Comparison of ENCODE assay signal across 8 cellular contexts in genomic region chr1:93629101-93630059, GRCh38.
DNase-seq lines count a peak whose midpoint lies in the region; ATAC-seq lines count a peak whose summit lies in the region.

No MANE protein-coding gene starts in this region.

- peaks cover 0 to 4% (median 0%) of the 10 kb centered on the region in 5 donors for H3K36me3 ChIP-seq in subcutaneous abdominal adipose tissue (ENCODE audit: control insufficient read depth in 5 of 5, insufficient read depth in 5 of 5, low read length in 5 of 5)

- DNase-seq in D341Med (ENCODE audit: low spot score) (peak; percentile 55), NCI-H1436 (lab: John Stamatoyannopoulos, UW) (peak; percentile 71), SKM-1 (lab: John Stamatoyannopoulos, UW; ENCODE audit: unreplicated experiment) (peak; percentile 67), cerebellar cortex (ENCODE audit: low spot score) (peak; percentile 80), left kidney (ENCODE audit: low read depth, low spot score) (peak; percentile 85)

- H3K27ac ChIP-seq in subcutaneous abdominal adipose tissue (ENCODE audit: low read depth, low read length), result peak overlapping the region; percentile 39

- no peak overlapping the region for H3K4me3 ChIP-seq in subcutaneous abdominal adipose tissue (ENCODE audit: low read depth in 1 of 5, low read length in 5 of 5)

- ATAC-seq in GM21423 (IDR thresholded peaks at IDR 0.05; ENCODE audit: unreplicated experiment) (peak; percentile 48), HG03139 (IDR thresholded peaks at IDR 0.05; ENCODE audit: unreplicated experiment) (no peak)

- no peaks in the 10 kb centered on the region for H3K27me3 ChIP-seq in subcutaneous abdominal adipose tissue (ENCODE audit: control insufficient read depth in 5 of 5, insufficient read depth in 4 of 5, low read length in 5 of 5)

- H3K4me1 ChIP-seq in subcutaneous abdominal adipose tissue (ENCODE audit: control insufficient read depth in 5 of 5, insufficient read depth in 5 of 5, low read length in 5 of 5), result peaks cover 0 to 18% (median 9%) of the 10 kb centered on the region in 5 donors

- peak overlapping the region in 1 of 5 donors; percentile 2 for H3K9ac ChIP-seq in subcutaneous abdominal adipose tissue (ENCODE audit: low read length in 5 of 5)

- H3K9me3 ChIP-seq in subcutaneous abdominal adipose tissue (ENCODE audit: control insufficient read depth in 5 of 5, low read length in 5 of 5), result no peaks in the 10 kb centered on the region
